Comparison of ENCODE assay signal across 2 cellular contexts in the genomic region with DNA sequence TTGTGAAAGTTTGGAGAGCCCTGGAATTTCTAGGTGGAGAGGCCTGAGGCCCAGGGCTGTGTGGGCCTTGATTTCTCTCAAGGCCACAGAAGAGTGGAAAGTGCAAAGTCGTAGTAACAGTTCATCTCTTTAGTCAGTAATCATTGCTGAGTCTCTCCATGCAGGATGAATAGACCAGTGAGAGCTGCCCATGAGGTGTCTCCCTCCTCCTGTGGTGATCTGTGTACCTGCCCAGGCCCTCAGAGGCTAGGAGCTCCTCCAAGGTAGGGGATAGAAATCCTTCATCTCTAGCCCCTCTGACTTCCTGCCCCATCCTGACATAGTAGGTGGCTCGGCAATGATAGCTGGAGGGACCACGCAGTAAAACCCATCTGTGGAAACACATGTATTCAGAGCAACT.
TF ChIP-seq lines count a peak whose summit lies in the region.

No MANE protein-coding gene starts in this region.

TF ChIP-seq in GM23338, 12 proteins besides CTCF, POLR2A, EP300 and RAD21 (continued from another document and continues in another):
- TF ChIP-seq, protein P1, sequence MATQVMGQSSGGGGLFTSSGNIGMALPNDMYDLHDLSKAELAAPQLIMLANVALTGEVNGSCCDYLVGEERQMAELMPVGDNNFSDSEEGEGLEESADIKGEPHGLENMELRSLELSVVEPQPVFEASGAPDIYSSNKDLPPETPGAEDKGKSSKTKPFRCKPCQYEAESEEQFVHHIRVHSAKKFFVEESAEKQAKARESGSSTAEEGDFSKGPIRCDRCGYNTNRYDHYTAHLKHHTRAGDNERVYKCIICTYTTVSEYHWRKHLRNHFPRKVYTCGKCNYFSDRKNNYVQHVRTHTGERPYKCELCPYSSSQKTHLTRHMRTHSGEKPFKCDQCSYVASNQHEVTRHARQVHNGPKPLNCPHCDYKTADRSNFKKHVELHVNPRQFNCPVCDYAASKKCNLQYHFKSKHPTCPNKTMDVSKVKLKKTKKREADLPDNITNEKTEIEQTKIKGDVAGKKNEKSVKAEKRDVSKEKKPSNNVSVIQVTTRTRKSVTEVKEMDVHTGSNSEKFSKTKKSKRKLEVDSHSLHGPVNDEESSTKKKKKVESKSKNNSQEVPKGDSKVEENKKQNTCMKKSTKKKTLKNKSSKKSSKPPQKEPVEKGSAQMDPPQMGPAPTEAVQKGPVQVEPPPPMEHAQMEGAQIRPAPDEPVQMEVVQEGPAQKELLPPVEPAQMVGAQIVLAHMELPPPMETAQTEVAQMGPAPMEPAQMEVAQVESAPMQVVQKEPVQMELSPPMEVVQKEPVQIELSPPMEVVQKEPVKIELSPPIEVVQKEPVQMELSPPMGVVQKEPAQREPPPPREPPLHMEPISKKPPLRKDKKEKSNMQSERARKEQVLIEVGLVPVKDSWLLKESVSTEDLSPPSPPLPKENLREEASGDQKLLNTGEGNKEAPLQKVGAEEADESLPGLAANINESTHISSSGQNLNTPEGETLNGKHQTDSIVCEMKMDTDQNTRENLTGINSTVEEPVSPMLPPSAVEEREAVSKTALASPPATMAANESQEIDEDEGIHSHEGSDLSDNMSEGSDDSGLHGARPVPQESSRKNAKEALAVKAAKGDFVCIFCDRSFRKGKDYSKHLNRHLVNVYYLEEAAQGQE (IDR thresholded peaks at IDR 0.05; ENCODE audit: unreplicated experiment): no peak
- TF ChIP-seq ZNF114 (CRISPR knock-in tag; IDR thresholded peaks at IDR 0.05): no peak
- no peak for TF ChIP-seq EZH2phosphoT487 (IDR thresholded peaks at IDR 0.05; ENCODE audit: unreplicated experiment)
- no peak for TF ChIP-seq POLR2AphosphoS5 (IDR thresholded peaks at IDR 0.05; ENCODE audit: low read depth)
- TF ChIP-seq NANOG (IDR thresholded peaks at IDR 0.05; ENCODE audit: borderline replicate concordance): no peak
- TF ChIP-seq ZNF462 (CRISPR knock-in tag; IDR thresholded peaks at IDR 0.05): no peak
- no peak for TF ChIP-seq ZNF331 (CRISPR knock-in tag; IDR thresholded peaks at IDR 0.05; ENCODE audit: low read depth)
- TF ChIP-seq CREB1 (CRISPR knock-in tag; IDR thresholded peaks at IDR 0.05; ENCODE audit: low read depth): no peak
- no peak for TF ChIP-seq STAT1 (IDR thresholded peaks at IDR 0.05; ENCODE audit: unreplicated experiment)
- no peak for TF ChIP-seq JUNB (IDR thresholded peaks at IDR 0.05; ENCODE audit: unreplicated experiment)

TF ChIP-seq in WTC11, 78 proteins besides CTCF, POLR2A, EP300 and RAD21 (continued from another document):
- TF ChIP-seq FOXK1 (CRISPR knock-in tag; IDR thresholded peaks at IDR 0.05) (no peak), GRHL2 (CRISPR knock-in tag; IDR thresholded peaks at IDR 0.05; ENCODE audit: insufficient replicate concordance, severe bottlenecking) (no peak), ZMAT4 (CRISPR knock-in tag; IDR thresholded peaks at IDR 0.05) (no peak), ZNF121 (CRISPR knock-in tag; IDR thresholded peaks at IDR 0.05) (no peak), RELA (CRISPR knock-in tag; IDR thresholded peaks at IDR 0.05; ENCODE audit: borderline replicate concordance) (no peak), HMGA2 (CRISPR knock-in tag; IDR thresholded peaks at IDR 0.05) (no peak), ERG (CRISPR knock-in tag; IDR thresholded peaks at IDR 0.05) (no peak), MYBL2 (CRISPR knock-in tag; IDR thresholded peaks at IDR 0.05) (no peak), FOXJ3 (CRISPR knock-in tag; IDR thresholded peaks at IDR 0.05; ENCODE audit: borderline replicate concordance) (no peak)
- TF ChIP-seq, protein P2, sequence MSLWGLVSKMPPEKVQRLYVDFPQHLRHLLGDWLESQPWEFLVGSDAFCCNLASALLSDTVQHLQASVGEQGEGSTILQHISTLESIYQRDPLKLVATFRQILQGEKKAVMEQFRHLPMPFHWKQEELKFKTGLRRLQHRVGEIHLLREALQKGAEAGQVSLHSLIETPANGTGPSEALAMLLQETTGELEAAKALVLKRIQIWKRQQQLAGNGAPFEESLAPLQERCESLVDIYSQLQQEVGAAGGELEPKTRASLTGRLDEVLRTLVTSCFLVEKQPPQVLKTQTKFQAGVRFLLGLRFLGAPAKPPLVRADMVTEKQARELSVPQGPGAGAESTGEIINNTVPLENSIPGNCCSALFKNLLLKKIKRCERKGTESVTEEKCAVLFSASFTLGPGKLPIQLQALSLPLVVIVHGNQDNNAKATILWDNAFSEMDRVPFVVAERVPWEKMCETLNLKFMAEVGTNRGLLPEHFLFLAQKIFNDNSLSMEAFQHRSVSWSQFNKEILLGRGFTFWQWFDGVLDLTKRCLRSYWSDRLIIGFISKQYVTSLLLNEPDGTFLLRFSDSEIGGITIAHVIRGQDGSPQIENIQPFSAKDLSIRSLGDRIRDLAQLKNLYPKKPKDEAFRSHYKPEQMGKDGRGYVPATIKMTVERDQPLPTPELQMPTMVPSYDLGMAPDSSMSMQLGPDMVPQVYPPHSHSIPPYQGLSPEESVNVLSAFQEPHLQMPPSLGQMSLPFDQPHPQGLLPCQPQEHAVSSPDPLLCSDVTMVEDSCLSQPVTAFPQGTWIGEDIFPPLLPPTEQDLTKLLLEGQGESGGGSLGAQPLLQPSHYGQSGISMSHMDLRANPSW (CRISPR knock-in tag; conservative IDR thresholded peaks at IDR 0.05; ENCODE audit: low read depth): no peak
- TF ChIP-seq, protein P3, sequence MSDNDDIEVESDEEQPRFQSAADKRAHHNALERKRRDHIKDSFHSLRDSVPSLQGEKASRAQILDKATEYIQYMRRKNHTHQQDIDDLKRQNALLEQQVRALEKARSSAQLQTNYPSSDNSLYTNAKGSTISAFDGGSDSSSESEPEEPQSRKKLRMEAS (CRISPR knock-in tag; IDR thresholded peaks at IDR 0.05): no peak
